Comparison of ENCODE assay signal across 20 cellular contexts in genomic region chr14:68374682-68375081, GRCh38.
DNase-seq lines count a peak whose midpoint lies in the region; ATAC-seq and TF ChIP-seq lines count a peak whose summit lies in the region.
"Had no signal": no experiment of that assay in that cellular context is flagged by ENCODE, and none has a peak within 500 bp of the region (broad histone marks: within the 10 kb centered on the region; RNA-seq: fewer than 3 reads in every experiment).

No MANE protein-coding gene starts in this region.

- H3K27ac ChIP-seq in hepatocyte, result peak overlapping the region; percentile 39
- H3K27ac ChIP-seq in smooth muscle cell (ENCODE audit: low read depth), result peak overlapping the region; percentile 86
- H3K27ac ChIP-seq: lower lobe of right lung, SJSA1, vagina had no signal

- no peaks in the 10 kb centered on the region for H3K9me3 Mint-ChIP-seq in CD14-positive monocyte

- H2AFZ ChIP-seq in hepatocyte (no peak overlapping the region), smooth muscle cell (ENCODE audit: low read depth) (no peak overlapping the region)

- H3K36me3 Mint-ChIP-seq in CD14-positive monocyte, result peaks cover 2 to 4% of the 10 kb centered on the region in 2 donors

- 64% methylated on average over 7 of the region's 7 CpGs for WGBS in hepatocyte (ENCODE audit: low lambda C conversion rate, missing lambda C conversion rate)
- WGBS in smooth muscle cell (ENCODE audit: low lambda C conversion rate), result 57% methylated on average over 7 of the region's 7 CpGs

- H3K36me3 ChIP-seq in hepatocyte (replicated peaks; ENCODE audit: insufficient read depth, low read depth) (no peaks in the 10 kb centered on the region), smooth muscle cell (ENCODE audit: low read depth) (no peaks in the 10 kb centered on the region)
- H3K36me3 ChIP-seq: breast epithelium, lower lobe of right lung, SJSA1, vagina had no signal

- peak overlapping the region; percentile 66 to 96 (median 93) for H3K27ac Mint-ChIP-seq in CD14-positive monocyte

- no peaks in the 10 kb centered on the region for H3K9me3 ChIP-seq in hepatocyte (ENCODE audit: low read depth)
- H3K9me3 ChIP-seq in smooth muscle cell (replicated peaks; ENCODE audit: low read depth), result no peaks in the 10 kb centered on the region
- H3K9me3 ChIP-seq: breast epithelium, lower lobe of right lung, SJSA1, vagina had no signal

- H3K27me3 ChIP-seq in hepatocyte (no peaks in the 10 kb centered on the region), smooth muscle cell (ENCODE audit: low read depth) (no peaks in the 10 kb centered on the region)
- H3K27me3 ChIP-seq: breast epithelium, SJSA1, vagina had no signal

- H3K79me2 ChIP-seq in hepatocyte, result no peaks in the 10 kb centered on the region
- no peaks in the 10 kb centered on the region for H3K79me2 ChIP-seq in smooth muscle cell (ENCODE audit: low read depth)

- no peak overlapping the region for H3K9ac ChIP-seq in smooth muscle cell (ENCODE audit: low read depth)

- TF ChIP-seq CTCF in CD14-positive monocyte (IDR thresholded peaks at IDR 0.05), result no peak
- no peak for TF ChIP-seq CTCF in hepatocyte (IDR thresholded peaks at IDR 0.05; ENCODE audit: poor library complexity)
- no peak for TF ChIP-seq CTCF in smooth muscle cell (IDR thresholded peaks at IDR 0.05; ENCODE audit: borderline replicate concordance, insufficient read depth, poor library complexity, severe bottlenecking)

- peaks cover 12% of the 10 kb centered on the region for H3K4me1 ChIP-seq in hepatocyte (ENCODE audit: insufficient read depth)
- peaks cover 30% of the 10 kb centered on the region for H3K4me1 ChIP-seq in smooth muscle cell (ENCODE audit: low read depth)

- H3K4me2 ChIP-seq in hepatocyte, result no peak overlapping the region
- peak overlapping the region; percentile 53 for H3K4me2 ChIP-seq in smooth muscle cell

- peaks cover 0 to 2% (median 0%) of the 10 kb centered on the region in 3 donors for H3K27me3 Mint-ChIP-seq in CD14-positive monocyte (ENCODE audit: low read depth in 3 of 3)
- H3K27me3 Mint-ChIP-seq: activated naive CD8-positive, alpha-beta T cell treated with anti-CD3 and anti-CD28 coated beads, Interleukin-2, amount 10 ng/mL, durations not matched to agents 7 days and 5 days had no signal

- no peak overlapping the region for H3K4me3 Mint-ChIP-seq in CD14-positive monocyte
- H3K4me3 Mint-ChIP-seq: activated naive CD8-positive, alpha-beta T cell treated with anti-CD3 and anti-CD28 coated beads, Interleukin-2, amount 10 ng/mL, durations not matched to agents 7 days and 5 days had no signal

- H4K20me1 ChIP-seq in hepatocyte (ENCODE audit: insufficient read depth, poor library complexity, severe bottlenecking), result no peaks in the 10 kb centered on the region
- H4K20me1 ChIP-seq in smooth muscle cell (ENCODE audit: low read depth), result no peaks in the 10 kb centered on the region

- DNase-seq in CD14-positive monocyte (ENCODE audit: low spot score), result no peak
- DNase-seq in NCI-H69 (lab: John Stamatoyannopoulos, UW), result peak; percentile 92
- no peak for DNase-seq in hepatocyte (ENCODE audit: low spot score)
- no peak for DNase-seq in smooth muscle cell (lab: John Stamatoyannopoulos, UW; ENCODE audit: unreplicated experiment)
- no peak for DNase-seq in activated CD8-positive, alpha-beta memory T cell treated with anti-CD3 and anti-CD28 coated beads for 24 hours
- DNase-seq in superior temporal gyrus (ENCODE audit: extremely low spot score), result no peak
- no peak for DNase-seq in HPDE6-E6E7 (ENCODE audit: extremely low spot score)
- DNase-seq: activated naive CD8-positive, alpha-beta T cell treated with anti-CD3 and anti-CD28 coated beads, Interleukin-2, amount 10 ng/mL, durations not matched to agents 7 days and 5 days; EL; hippocampal formation; islet precursor cell; lower lobe of right lung; NCI-H2171; NCI-H82; stimulated activated CD4-positive, alpha-beta T cell treated with anti-CD3 and anti-CD28 coated beads, Interleukin-2, amount 100 ng/mL, for 48 hours had no signal

- H3F3A ChIP-seq in smooth muscle cell (ENCODE audit: low read depth), result peaks cover 13% of the 10 kb centered on the region

- intact Hi-C loops in CD14-positive monocyte (cut with micrococcal nuclease), result no loop called here

- H3K4me1 Mint-ChIP-seq in CD14-positive monocyte, result peaks cover 48% of the 10 kb centered on the region

- ATAC-seq in HG02678 (IDR thresholded peaks at IDR 0.05; ENCODE audit: unreplicated experiment), result no peak
- ATAC-seq: lower lobe of right lung, Panc1 had no signal

- H3K4me3 ChIP-seq in hepatocyte (no peak overlapping the region), smooth muscle cell (no peak overlapping the region)
- H3K4me3 ChIP-seq: breast epithelium, lower lobe of right lung, SJSA1, vagina had no signal

- no peaks in the 10 kb centered on the region for H3K9me2 ChIP-seq in hepatocyte (replicated peaks; ENCODE audit: insufficient read depth)
